1 cellular context compared by ENCODE assay signal in genomic region chr17:78965369-78965982, GRCh38.
TF ChIP-seq lines count a peak whose summit lies in the region.

No MANE protein-coding gene starts in this region.

TF ChIP-seq in GM12878, 131 proteins besides CTCF, POLR2A, EP300 and RAD21:
- no peak for TF ChIP-seq BRCA1 (IDR thresholded peaks at IDR 0.05; ENCODE audit: low read depth, low read length)
- no peak for TF ChIP-seq E2F4 (IDR thresholded peaks at IDR 0.05; ENCODE audit: low read depth, low read length)
- TF ChIP-seq SMAD5 (IDR thresholded peaks at IDR 0.05; ENCODE audit: low read depth): no peak
- TF ChIP-seq ZBTB4 (CRISPR knock-in tag; IDR thresholded peaks at IDR 0.05): no peak
- no peak for TF ChIP-seq TCF7 (IDR thresholded peaks at IDR 0.05; ENCODE audit: borderline replicate concordance)
- TF ChIP-seq YY1 (IDR thresholded peaks at IDR 0.05; ENCODE audit: low read depth, low read length): no peak
- TF ChIP-seq RUNX3 (IDR thresholded peaks at IDR 0.05; ENCODE audit: low read length): no peak
- TF ChIP-seq REST (IDR thresholded peaks at IDR 0.05; ENCODE audit: low read depth, low read length): no peak
- no peak for TF ChIP-seq USF1 (IDR thresholded peaks at IDR 0.05; ENCODE audit: borderline replicate concordance, extremely low read length, insufficient read depth, low read depth, low read length)
- no peak for TF ChIP-seq BCL3 (IDR thresholded peaks at IDR 0.05; ENCODE audit: borderline replicate concordance, insufficient read depth, low read depth, low read length, poor library complexity, severe bottlenecking)
- TF ChIP-seq DPF2 (IDR thresholded peaks at IDR 0.05): no peak
- TF ChIP-seq CBX3 (IDR thresholded peaks at IDR 0.05; ENCODE audit: borderline replicate concordance, low read depth): no peak
- no peak for TF ChIP-seq ESRRA (IDR thresholded peaks at IDR 0.05; ENCODE audit: low read length)
- TF ChIP-seq ZBTB33 (IDR thresholded peaks at IDR 0.05): no peak
- TF ChIP-seq SMAD1 (IDR thresholded peaks at IDR 0.05; ENCODE audit: low read depth, partially characterized antibody): no peak
